In genomic region chr18:42931501-42931900, GRCh38 we compare ENCODE assay signal across 14 cellular contexts.
DNase-seq lines count a peak whose midpoint lies in the region; ATAC-seq and TF ChIP-seq lines count a peak whose summit lies in the region.
"Had no signal": no experiment of that assay in that cellular context is flagged by ENCODE, and none has a peak within 500 bp of the region (broad histone marks: within the 10 kb centered on the region; RNA-seq: fewer than 3 reads in every experiment).

No MANE protein-coding gene starts in this region.

- H3K27ac ChIP-seq in neuronal stem cell (replicated peaks; ENCODE audit: low read length) (no peak overlapping the region), testis (no peak overlapping the region)

- no peak overlapping the region for H3K4ac ChIP-seq in neuronal stem cell (ENCODE audit: low read length)

- no peaks in the 10 kb centered on the region for H3K79me1 ChIP-seq in neuronal stem cell (ENCODE audit: low read depth, low read length)

- peaks cover 0 to 5% of the 10 kb centered on the region in 2 donors for H3K4me1 ChIP-seq in neuronal stem cell (ENCODE audit: control insufficient read depth in 2 of 2, insufficient read depth in 1 of 2, low read depth in 1 of 2, low read length in 2 of 2)
- peaks cover 6% of the 10 kb centered on the region for H3K4me1 ChIP-seq in testis

- H3K36me3 ChIP-seq in neuronal stem cell (replicated peaks in 1 of 2; ENCODE audit: control insufficient read depth in 2 of 2, insufficient read depth in 2 of 2, low read length in 2 of 2) (no peaks in the 10 kb centered on the region), testis (ENCODE audit: low read depth, missing control alignments) (no peaks in the 10 kb centered on the region)

- H3K23ac ChIP-seq in neuronal stem cell (ENCODE audit: low read depth, low read length, poor library complexity) = no peak overlapping the region

- H2BK120ac ChIP-seq in neuronal stem cell (ENCODE audit: low read depth, low read length) = no peak overlapping the region

- H3K4me2 ChIP-seq in neuronal stem cell (ENCODE audit: insufficient read depth, low read length, poor library complexity, severe bottlenecking) = no peak overlapping the region

- DNase-seq in G401 (ENCODE audit: low spot score) (peak; percentile 67), amniotic epithelial cell (ENCODE audit: low read depth) (peak; percentile 53), glomerular visceral epithelial cell (ENCODE audit: extremely low spot score) (peak; percentile 4), neuronal stem cell (ENCODE audit: low spot score) (no peak), testis (no peak)
- no peak for DNase-seq in NK-92 treated with Interleukin-12 subunit alpha and Interleukin-12 subunit beta, amount 100 ng/mL, for 24 hours (lab: John Stamatoyannopoulos, UW)
- DNase-seq: activated CD8-positive, alpha-beta T cell treated with anti-CD3 and anti-CD28 coated beads, Interleukin-2, amount 10 ng/mL, durations not matched to agents 7 days and 5 days; islet precursor cell; NCI-H1930; OCI-M1; T-helper 2 cell had no signal

- no peak overlapping the region for H3K18ac ChIP-seq in neuronal stem cell (ENCODE audit: low read length)

- H2AFZ ChIP-seq in neuronal stem cell (ENCODE audit: low read length) = peak overlapping the region; percentile 37

- WGBS in neuronal stem cell (ENCODE audit: extremely low coverage in 2 of 2, insufficient read length in 2 of 2, insufficient replicate concordance in 1 of 2), 2 donors = no CpG with 5 or more reads among the region's 3 CpGs
- 26 to 27% methylated on average over 3 of the region's 3 CpGs for WGBS in testis, 2 donors

- in situ Hi-C loops in G401 (cut with HindIII; ENCODE audit: low sequenced_read_pairs) = no loop called here

- no peak overlapping the region for H3K14ac ChIP-seq in neuronal stem cell (ENCODE audit: low read length)

- no peak overlapping the region for H2BK5ac ChIP-seq in neuronal stem cell (ENCODE audit: low read length)

- no peak overlapping the region for H2AK5ac ChIP-seq in neuronal stem cell (ENCODE audit: low read depth, low read length)

- H2BK15ac ChIP-seq in neuronal stem cell (ENCODE audit: low read length) = no peak overlapping the region

- H3K4me3 ChIP-seq in neuronal stem cell (ENCODE audit: low read length in 2 of 2) (no peak overlapping the region), testis (no peak overlapping the region)

- H4K8ac ChIP-seq in neuronal stem cell (ENCODE audit: low read depth, low read length) = no peak overlapping the region

- intact Hi-C loops in testis (cut with DNase I; ENCODE audit: low total_unique reads) = no loop called here

- no peaks in the 10 kb centered on the region for H3K9me3 ChIP-seq in neuronal stem cell (replicated peaks in 1 of 2; ENCODE audit: control insufficient read depth in 2 of 2, insufficient read depth in 1 of 2, low read depth in 1 of 2, low read length in 2 of 2)
- no peaks in the 10 kb centered on the region for H3K9me3 ChIP-seq in testis

- no peak for TF ChIP-seq POLR2A in testis (IDR thresholded peaks at IDR 0.05)

- H2BK12ac ChIP-seq in neuronal stem cell (ENCODE audit: low read length) = no peak overlapping the region

- H4K91ac ChIP-seq in neuronal stem cell (ENCODE audit: low read depth, low read length, poor library complexity) = no peak overlapping the region

- TF ChIP-seq CTCF in testis (IDR thresholded peaks at IDR 0.05) = no peak

- no peak for ATAC-seq in HG02678 (IDR thresholded peaks at IDR 0.05; ENCODE audit: unreplicated experiment)
- no peak for ATAC-seq in GM19455 (IDR thresholded peaks at IDR 0.05; ENCODE audit: unreplicated experiment)
- ATAC-seq: activated CD8-positive, alpha-beta T cell treated with anti-CD3 and anti-CD28 coated beads, Interleukin-2, amount 10 ng/mL, durations not matched to agents 7 days and 5 days; activated naive CD4-positive, alpha-beta T cell treated with anti-CD3 and anti-CD28 coated beads, Interleukin-2, amount 50 U/mL, for 72 hours had no signal

- no peak overlapping the region for H3K9ac ChIP-seq in neuronal stem cell (ENCODE audit: low read depth, low read length, poor library complexity)

- H3K27me3 ChIP-seq in neuronal stem cell (ENCODE audit: control insufficient read depth in 3 of 3, insufficient read depth in 3 of 3, low read depth in 1 of 3, low read length in 3 of 3) (no peaks in the 10 kb centered on the region), testis (no peaks in the 10 kb centered on the region)

Comparison
In these comparisons a context has a peak if more than half of its experiments do, and no peak if none do; other contexts are left out.
1. DNase-seq: peak in G401 (single experiment), amniotic epithelial cell (single experiment) and glomerular visceral epithelial cell (single experiment); none in neuronal stem cell (single experiment), testis (single experiment) and NK-92 treated with Interleukin-12 subunit alpha and Interleukin-12 subunit beta, amount 100 ng/mL, for 24 hours (single experiment).